2 cellular contexts compared by ENCODE assay signal in the genomic region with DNA sequence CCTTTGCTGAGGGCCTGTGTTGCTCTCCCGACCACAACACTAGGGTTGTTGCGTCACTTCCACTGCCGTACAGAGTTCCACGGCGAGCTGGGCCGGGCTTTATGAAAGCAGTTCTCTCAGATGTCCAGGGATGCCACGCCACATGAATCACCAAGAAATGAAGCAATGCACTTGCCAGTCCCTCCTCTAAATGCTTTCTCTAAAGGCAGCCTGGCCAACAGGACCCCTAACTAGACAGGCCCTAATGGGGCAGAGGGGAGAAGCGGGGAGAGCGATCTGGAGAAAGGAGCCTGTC.
TF ChIP-seq lines count a peak whose summit lies in the region.

No MANE protein-coding gene starts in this region.

TF ChIP-seq in HepG2, 621 proteins besides CTCF, POLR2A, EP300 and RAD21 (continued from another document):
- TF ChIP-seq ZBTB33 (CRISPR knock-in tag; IDR thresholded peaks at IDR 0.05), result peak; percentile 7; the same call in 1 of the 2 replicates
- TF ChIP-seq SSRP1 (CRISPR knock-in tag; IDR thresholded peaks at IDR 0.05), result no peak
- TF ChIP-seq ZNF607 (CRISPR knock-in tag; IDR thresholded peaks at IDR 0.05; ENCODE audit: borderline replicate concordance), result no peak
- no peak for TF ChIP-seq ZNF678 (CRISPR knock-in tag; IDR thresholded peaks at IDR 0.05)
- TF ChIP-seq THAP11 (CRISPR knock-in tag; IDR thresholded peaks at IDR 0.05), result no peak
- TF ChIP-seq FOSL2 (CRISPR knock-in tag; IDR thresholded peaks at IDR 0.05), result peak; percentile 68
- TF ChIP-seq CEBPG (CRISPR knock-in tag; IDR thresholded peaks at IDR 0.05), result peak; percentile 48
- TF ChIP-seq ZNF83 (CRISPR knock-in tag; IDR thresholded peaks at IDR 0.05; ENCODE audit: borderline replicate concordance), result no peak
- TF ChIP-seq ZSCAN30 (CRISPR knock-in tag; IDR thresholded peaks at IDR 0.05), result no peak
- no peak for TF ChIP-seq ZNF839 (CRISPR knock-in tag; IDR thresholded peaks at IDR 0.05; ENCODE audit: borderline replicate concordance)
- no peak for TF ChIP-seq ZSCAN22 (CRISPR knock-in tag; IDR thresholded peaks at IDR 0.05)

TF ChIP-seq in WTC11, 78 proteins besides CTCF, POLR2A, EP300 and RAD21 (continued from another document):
- TF ChIP-seq, protein P1, sequence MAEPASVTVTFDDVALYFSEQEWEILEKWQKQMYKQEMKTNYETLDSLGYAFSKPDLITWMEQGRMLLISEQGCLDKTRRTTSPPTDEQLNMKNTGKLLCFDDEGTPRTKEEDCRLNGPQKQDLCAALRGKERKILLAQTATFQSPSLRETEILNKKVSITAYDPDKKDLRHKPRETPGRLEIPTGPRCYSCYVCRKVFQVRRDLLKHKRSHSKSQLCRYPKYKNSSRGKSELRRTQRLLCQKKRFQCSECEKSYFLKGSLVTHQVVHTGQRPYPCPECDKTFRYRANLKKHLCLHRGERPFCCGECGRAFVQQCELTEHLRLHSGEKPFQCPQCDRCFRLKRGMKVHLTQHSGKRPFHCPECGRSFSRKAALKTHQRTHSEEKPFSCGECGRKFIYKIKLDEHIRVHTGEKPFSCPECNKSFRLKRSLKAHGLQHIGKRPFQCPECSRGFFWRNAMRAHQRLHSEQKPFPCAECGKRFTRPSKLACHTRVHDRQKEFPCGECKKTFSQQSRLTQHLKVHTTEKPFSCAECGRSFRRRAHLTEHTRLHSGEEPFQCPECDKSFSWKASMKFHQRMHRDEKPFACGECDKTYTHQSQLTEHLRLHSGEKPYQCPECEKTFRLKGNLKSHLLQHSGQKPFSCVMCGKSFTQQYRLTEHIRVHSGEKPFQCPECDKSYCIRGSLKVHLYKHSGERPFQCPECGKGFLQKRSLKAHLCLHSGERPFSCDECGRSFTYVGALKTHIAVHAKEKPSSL (CRISPR knock-in tag; conservative IDR thresholded peaks at IDR 0.05), result no peak
- TF ChIP-seq, protein P2, sequence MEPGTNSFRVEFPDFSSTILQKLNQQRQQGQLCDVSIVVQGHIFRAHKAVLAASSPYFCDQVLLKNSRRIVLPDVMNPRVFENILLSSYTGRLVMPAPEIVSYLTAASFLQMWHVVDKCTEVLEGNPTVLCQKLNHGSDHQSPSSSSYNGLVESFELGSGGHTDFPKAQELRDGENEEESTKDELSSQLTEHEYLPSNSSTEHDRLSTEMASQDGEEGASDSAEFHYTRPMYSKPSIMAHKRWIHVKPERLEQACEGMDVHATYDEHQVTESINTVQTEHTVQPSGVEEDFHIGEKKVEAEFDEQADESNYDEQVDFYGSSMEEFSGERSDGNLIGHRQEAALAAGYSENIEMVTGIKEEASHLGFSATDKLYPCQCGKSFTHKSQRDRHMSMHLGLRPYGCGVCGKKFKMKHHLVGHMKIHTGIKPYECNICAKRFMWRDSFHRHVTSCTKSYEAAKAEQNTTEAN (CRISPR knock-in tag; IDR thresholded peaks at IDR 0.05), result no peak
- TF ChIP-seq, protein P3, sequence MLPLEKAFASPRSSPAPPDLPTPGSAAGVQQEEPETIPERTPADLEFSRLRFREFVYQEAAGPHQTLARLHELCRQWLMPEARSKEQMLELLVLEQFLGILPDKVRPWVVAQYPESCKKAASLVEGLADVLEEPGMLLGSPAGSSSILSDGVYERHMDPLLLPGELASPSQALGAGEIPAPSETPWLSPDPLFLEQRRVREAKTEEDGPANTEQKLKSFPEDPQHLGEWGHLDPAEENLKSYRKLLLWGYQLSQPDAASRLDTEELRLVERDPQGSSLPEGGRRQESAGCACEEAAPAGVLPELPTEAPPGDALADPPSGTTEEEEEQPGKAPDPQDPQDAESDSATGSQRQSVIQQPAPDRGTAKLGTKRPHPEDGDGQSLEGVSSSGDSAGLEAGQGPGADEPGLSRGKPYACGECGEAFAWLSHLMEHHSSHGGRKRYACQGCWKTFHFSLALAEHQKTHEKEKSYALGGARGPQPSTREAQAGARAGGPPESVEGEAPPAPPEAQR (CRISPR knock-in tag; IDR thresholded peaks at IDR 0.05), result no peak
- TF ChIP-seq IRF2 (CRISPR knock-in tag; IDR thresholded peaks at IDR 0.05; ENCODE audit: borderline replicate concordance, low read depth) (no peak), SMAD4 (CRISPR knock-in tag; IDR thresholded peaks at IDR 0.05) (no peak), E2F5 (CRISPR knock-in tag; IDR thresholded peaks at IDR 0.05) (no peak), ESRRA (CRISPR knock-in tag; IDR thresholded peaks at IDR 0.05; ENCODE audit: borderline replicate concordance) (no peak), ZNF263 (CRISPR knock-in tag; IDR thresholded peaks at IDR 0.05; ENCODE audit: low read depth) (no peak)
- TF ChIP-seq, protein P4, sequence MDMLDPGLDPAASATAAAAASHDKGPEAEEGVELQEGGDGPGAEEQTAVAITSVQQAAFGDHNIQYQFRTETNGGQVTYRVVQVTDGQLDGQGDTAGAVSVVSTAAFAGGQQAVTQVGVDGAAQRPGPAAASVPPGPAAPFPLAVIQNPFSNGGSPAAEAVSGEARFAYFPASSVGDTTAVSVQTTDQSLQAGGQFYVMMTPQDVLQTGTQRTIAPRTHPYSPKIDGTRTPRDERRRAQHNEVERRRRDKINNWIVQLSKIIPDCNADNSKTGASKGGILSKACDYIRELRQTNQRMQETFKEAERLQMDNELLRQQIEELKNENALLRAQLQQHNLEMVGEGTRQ (CRISPR knock-in tag; IDR thresholded peaks at IDR 0.05), result no peak
